Comparison of ENCODE assay signal across 16 cellular contexts in the genomic region with DNA sequence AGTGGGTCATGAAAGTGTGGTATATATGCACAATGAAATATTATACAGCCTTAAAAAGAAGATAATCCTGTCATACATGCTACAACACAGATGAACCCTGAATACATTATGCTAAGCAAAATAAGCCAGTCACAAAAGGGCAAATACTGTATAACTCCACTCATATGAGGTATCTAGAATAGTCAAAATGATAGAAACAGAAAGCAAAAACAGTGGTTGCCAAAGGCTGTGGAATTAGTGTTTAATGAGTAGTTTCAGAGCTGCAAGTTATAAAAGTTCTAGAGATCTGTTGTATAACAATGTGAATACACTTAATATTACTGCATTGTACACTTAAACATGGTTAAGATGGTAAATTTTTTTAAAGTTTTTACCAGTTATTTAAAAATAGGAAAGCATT.
DNase-seq lines count a peak whose midpoint lies in the region; ATAC-seq and TF ChIP-seq lines count a peak whose summit lies in the region.
"Had no signal": no experiment of that assay in that cellular context is flagged by ENCODE, and none has a peak within 500 bp of the region (broad histone marks: within the 10 kb centered on the region; RNA-seq: fewer than 3 reads in every experiment).

No MANE protein-coding gene starts in this region.

- H3K4me1 ChIP-seq in SK-N-SH (ENCODE audit: control insufficient read depth in 1 of 2, insufficient read depth in 2 of 2, low read depth in 1 of 2, low read length in 1 of 2), result no peaks in the 10 kb centered on the region
- H3K4me1 ChIP-seq in PC-9 (replicated peaks; ENCODE audit: insufficient read depth), result no peaks in the 10 kb centered on the region
- H3K4me1 ChIP-seq: esophagus squamous epithelium, psoas muscle, transverse colon had no signal

- H3K27me3 ChIP-seq in SK-N-SH (ENCODE audit: insufficient read depth) (no peaks in the 10 kb centered on the region), PC-9 (ENCODE audit: insufficient read depth, low read depth) (no peaks in the 10 kb centered on the region)
- H3K27me3 ChIP-seq: esophagus squamous epithelium, transverse colon had no signal

- TF ChIP-seq EP300 in SK-N-SH (IDR thresholded peaks at IDR 0.05; ENCODE audit: borderline replicate concordance in 1 of 2, low read depth in 1 of 2, low read length in 1 of 2), result no peak

- ATAC-seq in GM18498 (IDR thresholded peaks at IDR 0.05; ENCODE audit: unreplicated experiment) (peak; percentile 84), GM19351 (IDR thresholded peaks at IDR 0.05; ENCODE audit: unreplicated experiment) (peak; percentile 67), HG02642 (IDR thresholded peaks at IDR 0.05; ENCODE audit: poor library complexity, unreplicated experiment) (peak; percentile 64), HG03175 (IDR thresholded peaks at IDR 0.05; ENCODE audit: unreplicated experiment) (peak; percentile 64)
- ATAC-seq: psoas muscle had no signal

- no peaks in the 10 kb centered on the region for H3K9me2 ChIP-seq in SK-N-SH
- no peaks in the 10 kb centered on the region for H3K9me2 ChIP-seq in PC-9 (ENCODE audit: insufficient read depth)

- no peak overlapping the region for H3K4me2 ChIP-seq in SK-N-SH
- H3K4me2 ChIP-seq in PC-9, result no peak overlapping the region

- H3K27ac ChIP-seq in SK-N-SH (ENCODE audit: low read depth in 2 of 2, low read length in 1 of 2) (no peak overlapping the region), PC-9 (no peak overlapping the region)
- H3K27ac ChIP-seq: esophagus squamous epithelium, psoas muscle, transverse colon had no signal

- H3K36me3 ChIP-seq in SK-N-SH (replicated peaks in 1 of 2; ENCODE audit: control insufficient read depth in 1 of 2, insufficient read depth in 2 of 2, low read length in 1 of 2), result peaks cover 16 to 26% of the 10 kb centered on the region in 2 experiments
- H3K36me3 ChIP-seq in PC-9 (ENCODE audit: low read depth), result no peaks in the 10 kb centered on the region

- H3K9ac ChIP-seq in SK-N-SH, result no peak overlapping the region

- intact Hi-C loops in PC-9 (cut with micrococcal nuclease; ENCODE audit: unreplicated experiment), result no loop called here

- H3K79me2 ChIP-seq in SK-N-SH (ENCODE audit: insufficient read depth) (no peaks in the 10 kb centered on the region), PC-9 (ENCODE audit: low read depth) (no peaks in the 10 kb centered on the region)

- H3K4me3 ChIP-seq in SK-N-SH (ENCODE audit: low read depth in 2 of 2, low read length in 1 of 2) (no peak overlapping the region), PC-9 (no peak overlapping the region)
- H3K4me3 ChIP-seq: esophagus squamous epithelium, psoas muscle, transverse colon had no signal

- CTCF ChIA-PET in SK-N-SH (lab: Yijun Ruan, JAX), result interaction anchor here (1.5 kb wide), 1 partner anchor 107 kb away, joined by 4 read pairs; no protein-coding TSS in a partner anchor
- CTCF ChIA-PET in PC-9 (lab: Charles Lee), result no interaction called here

- no peaks in the 10 kb centered on the region for H4K20me1 ChIP-seq in SK-N-SH (ENCODE audit: insufficient read depth)
- H4K20me1 ChIP-seq in PC-9 (ENCODE audit: insufficient read depth), result no peaks in the 10 kb centered on the region

- H2AFZ ChIP-seq in SK-N-SH (ENCODE audit: low read depth), result no peak overlapping the region
- H2AFZ ChIP-seq in PC-9, result no peak overlapping the region

- no TSS peak for BruUV-seq in PC-9 (replicated peaks; lab: Mats Ljungman, UMichigan)

- no peak for TF ChIP-seq RAD21 in SK-N-SH (IDR thresholded peaks at IDR 0.05; ENCODE audit: low read length)

- no peaks in the 10 kb centered on the region for H3K9me3 ChIP-seq in SK-N-SH
- no peaks in the 10 kb centered on the region; the same call in 1 of the 2 replicates for H3K9me3 ChIP-seq in PC-9 (ENCODE audit: insufficient read depth, low read depth)
- H3K9me3 ChIP-seq: esophagus squamous epithelium, psoas muscle, transverse colon had no signal

- DNase-seq in SK-N-SH (no peak), GOT3 (lab: John Stamatoyannopoulos, UW) (no peak), PC-9 (no peak)
- no peak for DNase-seq in activated effector memory CD4-positive, alpha-beta T cell treated with anti-CD3 and anti-CD28 coated beads, Interleukin-2, amount 50 U/mL, for 16 hours
- DNase-seq: activated B cell treated with CpG ODN at 0.5 μM for 24 hours, activated T-cell treated with anti-CD3 and anti-CD28 coated beads for 4 hours, esophagus squamous epithelium, GDM1, hippocampal formation, MV-4-11, psoas muscle, transverse colon had no signal

- TF ChIP-seq CTCF in SK-N-SH (IDR thresholded peaks at IDR 0.05) (no peak), PC-9 (conservative IDR thresholded peaks at IDR 0.05) (no peak)

- H3F3A ChIP-seq in SK-N-SH (replicated peaks; ENCODE audit: insufficient read depth) (no peaks in the 10 kb centered on the region), PC-9 (ENCODE audit: insufficient read depth, low read depth) (no peaks in the 10 kb centered on the region)

- POLR2A ChIA-PET in SK-N-SH (lab: Yijun Ruan, JAX), result no interaction called here
- POLR2A ChIA-PET in PC-9 (lab: Charles Lee; ENCODE audit: unreplicated experiment), result no interaction called here

TF ChIP-seq in SK-N-SH, 30 proteins besides CTCF, POLR2A, EP300 and RAD21 (continues in another document):
- TF ChIP-seq MEF2A (IDR thresholded peaks at IDR 0.05; ENCODE audit: borderline replicate concordance, low read depth), result no peak
- TF ChIP-seq MXI1 (IDR thresholded peaks at IDR 0.05; ENCODE audit: low read depth, low read length), result no peak
- TF ChIP-seq, protein P1, sequence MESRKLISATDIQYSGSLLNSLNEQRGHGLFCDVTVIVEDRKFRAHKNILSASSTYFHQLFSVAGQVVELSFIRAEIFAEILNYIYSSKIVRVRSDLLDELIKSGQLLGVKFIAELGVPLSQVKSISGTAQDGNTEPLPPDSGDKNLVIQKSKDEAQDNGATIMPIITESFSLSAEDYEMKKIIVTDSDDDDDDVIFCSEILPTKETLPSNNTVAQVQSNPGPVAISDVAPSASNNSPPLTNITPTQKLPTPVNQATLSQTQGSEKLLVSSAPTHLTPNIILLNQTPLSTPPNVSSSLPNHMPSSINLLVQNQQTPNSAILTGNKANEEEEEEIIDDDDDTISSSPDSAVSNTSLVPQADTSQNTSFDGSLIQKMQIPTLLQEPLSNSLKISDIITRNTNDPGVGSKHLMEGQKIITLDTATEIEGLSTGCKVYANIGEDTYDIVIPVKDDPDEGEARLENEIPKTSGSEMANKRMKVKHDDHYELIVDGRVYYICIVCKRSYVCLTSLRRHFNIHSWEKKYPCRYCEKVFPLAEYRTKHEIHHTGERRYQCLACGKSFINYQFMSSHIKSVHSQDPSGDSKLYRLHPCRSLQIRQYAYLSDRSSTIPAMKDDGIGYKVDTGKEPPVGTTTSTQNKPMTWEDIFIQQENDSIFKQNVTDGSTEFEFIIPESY (IDR thresholded peaks at IDR 0.05; ENCODE audit: borderline replicate concordance, low read depth), result no peak
- no peak for TF ChIP-seq EZH2phosphoT487 (IDR thresholded peaks at IDR 0.05; ENCODE audit: borderline replicate concordance, low read depth)
- TF ChIP-seq RCOR1 (IDR thresholded peaks at IDR 0.05; ENCODE audit: low read length), result no peak
- TF ChIP-seq, protein P2, sequence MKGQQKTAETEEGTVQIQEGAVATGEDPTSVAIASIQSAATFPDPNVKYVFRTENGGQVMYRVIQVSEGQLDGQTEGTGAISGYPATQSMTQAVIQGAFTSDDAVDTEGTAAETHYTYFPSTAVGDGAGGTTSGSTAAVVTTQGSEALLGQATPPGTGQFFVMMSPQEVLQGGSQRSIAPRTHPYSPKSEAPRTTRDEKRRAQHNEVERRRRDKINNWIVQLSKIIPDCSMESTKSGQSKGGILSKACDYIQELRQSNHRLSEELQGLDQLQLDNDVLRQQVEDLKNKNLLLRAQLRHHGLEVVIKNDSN (IDR thresholded peaks at IDR 0.05; ENCODE audit: borderline replicate concordance, low read depth), result no peak
- no peak for TF ChIP-seq SIN3A (IDR thresholded peaks at IDR 0.05; ENCODE audit: borderline replicate concordance, low read depth, low read length)
- no peak for TF ChIP-seq CHD2 (IDR thresholded peaks at IDR 0.05; ENCODE audit: low read length, partially characterized antibody)
- TF ChIP-seq RXRA (IDR thresholded peaks at IDR 0.05; ENCODE audit: borderline replicate concordance, low read depth), result no peak
- no peak for TF ChIP-seq GABPA (IDR thresholded peaks at IDR 0.05; ENCODE audit: low read depth)
- TF ChIP-seq, protein P3, sequence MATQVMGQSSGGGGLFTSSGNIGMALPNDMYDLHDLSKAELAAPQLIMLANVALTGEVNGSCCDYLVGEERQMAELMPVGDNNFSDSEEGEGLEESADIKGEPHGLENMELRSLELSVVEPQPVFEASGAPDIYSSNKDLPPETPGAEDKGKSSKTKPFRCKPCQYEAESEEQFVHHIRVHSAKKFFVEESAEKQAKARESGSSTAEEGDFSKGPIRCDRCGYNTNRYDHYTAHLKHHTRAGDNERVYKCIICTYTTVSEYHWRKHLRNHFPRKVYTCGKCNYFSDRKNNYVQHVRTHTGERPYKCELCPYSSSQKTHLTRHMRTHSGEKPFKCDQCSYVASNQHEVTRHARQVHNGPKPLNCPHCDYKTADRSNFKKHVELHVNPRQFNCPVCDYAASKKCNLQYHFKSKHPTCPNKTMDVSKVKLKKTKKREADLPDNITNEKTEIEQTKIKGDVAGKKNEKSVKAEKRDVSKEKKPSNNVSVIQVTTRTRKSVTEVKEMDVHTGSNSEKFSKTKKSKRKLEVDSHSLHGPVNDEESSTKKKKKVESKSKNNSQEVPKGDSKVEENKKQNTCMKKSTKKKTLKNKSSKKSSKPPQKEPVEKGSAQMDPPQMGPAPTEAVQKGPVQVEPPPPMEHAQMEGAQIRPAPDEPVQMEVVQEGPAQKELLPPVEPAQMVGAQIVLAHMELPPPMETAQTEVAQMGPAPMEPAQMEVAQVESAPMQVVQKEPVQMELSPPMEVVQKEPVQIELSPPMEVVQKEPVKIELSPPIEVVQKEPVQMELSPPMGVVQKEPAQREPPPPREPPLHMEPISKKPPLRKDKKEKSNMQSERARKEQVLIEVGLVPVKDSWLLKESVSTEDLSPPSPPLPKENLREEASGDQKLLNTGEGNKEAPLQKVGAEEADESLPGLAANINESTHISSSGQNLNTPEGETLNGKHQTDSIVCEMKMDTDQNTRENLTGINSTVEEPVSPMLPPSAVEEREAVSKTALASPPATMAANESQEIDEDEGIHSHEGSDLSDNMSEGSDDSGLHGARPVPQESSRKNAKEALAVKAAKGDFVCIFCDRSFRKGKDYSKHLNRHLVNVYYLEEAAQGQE (IDR thresholded peaks at IDR 0.05; ENCODE audit: low read depth, low read length), result no peak
- TF ChIP-seq FOSL2 (IDR thresholded peaks at IDR 0.05; ENCODE audit: borderline replicate concordance, low read depth), result no peak
- TF ChIP-seq TEAD4 (IDR thresholded peaks at IDR 0.05; ENCODE audit: borderline replicate concordance, insufficient read depth), result no peak
- TF ChIP-seq TCF12 (IDR thresholded peaks at IDR 0.05), result no peak
- TF ChIP-seq, protein P4, sequence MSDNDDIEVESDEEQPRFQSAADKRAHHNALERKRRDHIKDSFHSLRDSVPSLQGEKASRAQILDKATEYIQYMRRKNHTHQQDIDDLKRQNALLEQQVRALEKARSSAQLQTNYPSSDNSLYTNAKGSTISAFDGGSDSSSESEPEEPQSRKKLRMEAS (IDR thresholded peaks at IDR 0.05; ENCODE audit: low read depth), result no peak
